Comparison of ENCODE assay signal across 1 cellular context in the genomic region with DNA sequence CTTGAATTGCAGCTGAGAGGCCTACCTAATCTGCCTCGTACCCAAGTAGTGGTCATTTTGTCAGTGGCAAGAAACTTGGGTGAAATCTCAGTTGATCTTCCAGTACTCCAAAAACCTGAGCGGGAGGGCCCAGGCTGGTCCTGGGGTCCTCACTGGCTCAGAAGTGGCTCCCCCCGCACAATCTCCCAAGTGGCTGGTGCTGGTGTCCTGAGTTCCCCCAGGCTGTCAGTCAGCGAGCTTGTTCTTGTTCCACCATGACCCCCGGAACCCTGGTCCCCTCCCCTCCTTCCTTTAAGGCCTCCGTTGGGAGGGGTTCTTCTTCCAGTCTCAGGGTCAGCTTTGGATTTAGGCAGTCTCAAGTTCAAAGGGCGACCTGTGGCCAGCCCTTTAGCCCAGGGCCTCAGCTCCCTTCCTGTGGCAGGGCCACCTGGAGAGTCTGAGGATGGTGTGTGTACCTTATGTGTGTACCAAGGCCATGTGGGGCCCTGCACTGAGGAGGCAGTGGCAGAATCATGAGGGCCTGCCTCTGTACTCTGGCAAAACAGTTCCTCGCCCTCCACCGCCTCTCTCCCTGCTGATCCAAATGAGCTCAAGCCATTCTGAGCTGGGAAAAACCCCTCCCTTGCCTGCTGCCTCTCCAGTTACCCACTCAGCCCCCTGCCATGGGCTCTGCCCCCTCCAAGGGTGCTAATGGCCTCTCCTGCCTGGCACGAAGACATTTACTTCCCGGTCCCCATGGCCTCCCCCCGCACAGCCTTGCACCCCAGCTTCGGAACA.
TF ChIP-seq lines count a peak whose summit lies in the region.

No MANE protein-coding gene starts in this region.

TF ChIP-seq in HEK293, 187 proteins besides CTCF, POLR2A, EP300 and RAD21 (continued from another document):
- TF ChIP-seq, protein P1, sequence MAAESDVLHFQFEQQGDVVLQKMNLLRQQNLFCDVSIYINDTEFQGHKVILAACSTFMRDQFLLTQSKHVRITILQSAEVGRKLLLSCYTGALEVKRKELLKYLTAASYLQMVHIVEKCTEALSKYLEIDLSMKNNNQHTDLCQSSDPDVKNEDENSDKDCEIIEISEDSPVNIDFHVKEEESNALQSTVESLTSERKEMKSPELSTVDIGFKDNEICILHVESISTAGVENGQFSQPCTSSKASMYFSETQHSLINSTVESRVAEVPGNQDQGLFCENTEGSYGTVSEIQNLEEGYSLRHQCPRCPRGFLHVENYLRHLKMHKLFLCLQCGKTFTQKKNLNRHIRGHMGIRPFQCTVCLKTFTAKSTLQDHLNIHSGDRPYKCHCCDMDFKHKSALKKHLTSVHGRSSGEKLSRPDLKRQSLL (tag by site-specific recombination; IDR thresholded peaks at IDR 0.05), result no peak
- TF ChIP-seq ZNF354C (tag by site-specific recombination; IDR thresholded peaks at IDR 0.05; ENCODE audit: borderline replicate concordance, low read depth) (no peak), ZNF214 (tag by site-specific recombination; IDR thresholded peaks at IDR 0.05; ENCODE audit: borderline replicate concordance) (no peak), ZNF660 (tag by site-specific recombination; IDR thresholded peaks at IDR 0.05) (no peak), RBAK (tag by site-specific recombination; IDR thresholded peaks at IDR 0.05) (no peak), ZBTB48 (tag by site-specific recombination; IDR thresholded peaks at IDR 0.05) (no peak), ZNF629 (tag by site-specific recombination; IDR thresholded peaks at IDR 0.05) (no peak), ZNF341 (tag by site-specific recombination; IDR thresholded peaks at IDR 0.05; ENCODE audit: low read depth) (no peak), ZNF221 (tag by site-specific recombination; IDR thresholded peaks at IDR 0.05; ENCODE audit: borderline replicate concordance) (no peak), ZIC2 (tag by site-specific recombination; IDR thresholded peaks at IDR 0.05) (peak; percentile 87), MEIS1 (CRISPR knock-in tag; IDR thresholded peaks at IDR 0.05; ENCODE audit: borderline replicate concordance) (no peak), GLIS2 (tag by site-specific recombination; IDR thresholded peaks at IDR 0.05) (peak; percentile 24; the same call in 1 of the 2 replicates), GFI1B (tag by site-specific recombination; IDR thresholded peaks at IDR 0.05) (no peak), ZEB2 (tag by site-specific recombination; IDR thresholded peaks at IDR 0.05) (no peak), ZNF600 (tag by site-specific recombination; IDR thresholded peaks at IDR 0.05) (0 out of 2 replicates have a peak, but pooled peaks have one; percentile 9), GLIS1 (tag by site-specific recombination; IDR thresholded peaks at IDR 0.05) (peak; percentile 71), SP2 (tag by site-specific recombination; IDR thresholded peaks at IDR 0.05) (no peak)
- TF ChIP-seq, protein P2, sequence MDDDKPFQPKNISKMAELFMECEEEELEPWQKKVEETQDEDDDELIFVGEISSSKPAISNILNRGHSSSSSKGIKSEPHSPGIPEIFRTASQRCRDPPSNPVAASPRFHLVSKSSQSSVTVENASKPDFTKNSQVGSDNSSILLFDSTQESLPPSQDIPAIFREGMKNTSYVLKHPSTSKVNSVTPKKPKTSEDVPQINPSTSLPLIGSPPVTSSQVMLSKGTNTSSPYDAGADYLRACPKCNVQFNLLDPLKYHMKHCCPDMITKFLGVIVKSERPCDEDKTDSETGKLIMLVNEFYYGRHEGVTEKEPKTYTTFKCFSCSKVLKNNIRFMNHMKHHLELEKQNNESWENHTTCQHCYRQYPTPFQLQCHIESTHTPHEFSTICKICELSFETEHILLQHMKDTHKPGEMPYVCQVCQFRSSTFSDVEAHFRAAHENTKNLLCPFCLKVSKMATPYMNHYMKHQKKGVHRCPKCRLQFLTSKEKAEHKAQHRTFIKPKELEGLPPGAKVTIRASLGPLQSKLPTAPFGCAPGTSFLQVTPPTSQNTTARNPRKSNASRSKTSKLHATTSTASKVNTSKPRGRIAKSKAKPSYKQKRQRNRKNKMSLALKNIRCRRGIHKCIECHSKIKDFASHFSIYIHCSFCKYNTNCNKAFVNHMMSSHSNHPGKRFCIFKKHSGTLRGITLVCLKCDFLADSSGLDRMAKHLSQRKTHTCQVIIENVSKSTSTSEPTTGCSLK (tag by site-specific recombination; IDR thresholded peaks at IDR 0.05), result no peak
- TF ChIP-seq, protein P3, sequence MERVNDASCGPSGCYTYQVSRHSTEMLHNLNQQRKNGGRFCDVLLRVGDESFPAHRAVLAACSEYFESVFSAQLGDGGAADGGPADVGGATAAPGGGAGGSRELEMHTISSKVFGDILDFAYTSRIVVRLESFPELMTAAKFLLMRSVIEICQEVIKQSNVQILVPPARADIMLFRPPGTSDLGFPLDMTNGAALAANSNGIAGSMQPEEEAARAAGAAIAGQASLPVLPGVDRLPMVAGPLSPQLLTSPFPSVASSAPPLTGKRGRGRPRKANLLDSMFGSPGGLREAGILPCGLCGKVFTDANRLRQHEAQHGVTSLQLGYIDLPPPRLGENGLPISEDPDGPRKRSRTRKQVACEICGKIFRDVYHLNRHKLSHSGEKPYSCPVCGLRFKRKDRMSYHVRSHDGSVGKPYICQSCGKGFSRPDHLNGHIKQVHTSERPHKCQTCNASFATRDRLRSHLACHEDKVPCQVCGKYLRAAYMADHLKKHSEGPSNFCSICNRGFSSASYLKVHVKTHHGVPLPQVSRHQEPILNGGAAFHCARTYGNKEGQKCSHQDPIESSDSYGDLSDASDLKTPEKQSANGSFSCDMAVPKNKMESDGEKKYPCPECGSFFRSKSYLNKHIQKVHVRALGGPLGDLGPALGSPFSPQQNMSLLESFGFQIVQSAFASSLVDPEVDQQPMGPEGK (tag by site-specific recombination; IDR thresholded peaks at IDR 0.05), result no peak
- TF ChIP-seq, protein P4, sequence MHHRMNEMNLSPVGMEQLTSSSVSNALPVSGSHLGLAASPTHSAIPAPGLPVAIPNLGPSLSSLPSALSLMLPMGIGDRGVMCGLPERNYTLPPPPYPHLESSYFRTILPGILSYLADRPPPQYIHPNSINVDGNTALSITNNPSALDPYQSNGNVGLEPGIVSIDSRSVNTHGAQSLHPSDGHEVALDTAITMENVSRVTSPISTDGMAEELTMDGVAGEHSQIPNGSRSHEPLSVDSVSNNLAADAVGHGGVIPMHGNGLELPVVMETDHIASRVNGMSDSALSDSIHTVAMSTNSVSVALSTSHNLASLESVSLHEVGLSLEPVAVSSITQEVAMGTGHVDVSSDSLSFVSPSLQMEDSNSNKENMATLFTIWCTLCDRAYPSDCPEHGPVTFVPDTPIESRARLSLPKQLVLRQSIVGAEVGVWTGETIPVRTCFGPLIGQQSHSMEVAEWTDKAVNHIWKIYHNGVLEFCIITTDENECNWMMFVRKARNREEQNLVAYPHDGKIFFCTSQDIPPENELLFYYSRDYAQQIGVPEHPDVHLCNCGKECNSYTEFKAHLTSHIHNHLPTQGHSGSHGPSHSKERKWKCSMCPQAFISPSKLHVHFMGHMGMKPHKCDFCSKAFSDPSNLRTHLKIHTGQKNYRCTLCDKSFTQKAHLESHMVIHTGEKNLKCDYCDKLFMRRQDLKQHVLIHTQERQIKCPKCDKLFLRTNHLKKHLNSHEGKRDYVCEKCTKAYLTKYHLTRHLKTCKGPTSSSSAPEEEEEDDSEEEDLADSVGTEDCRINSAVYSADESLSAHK (tag by site-specific recombination; IDR thresholded peaks at IDR 0.05), result no peak
